Comparison of ENCODE assay signal across 11 cellular contexts in the genomic region with DNA sequence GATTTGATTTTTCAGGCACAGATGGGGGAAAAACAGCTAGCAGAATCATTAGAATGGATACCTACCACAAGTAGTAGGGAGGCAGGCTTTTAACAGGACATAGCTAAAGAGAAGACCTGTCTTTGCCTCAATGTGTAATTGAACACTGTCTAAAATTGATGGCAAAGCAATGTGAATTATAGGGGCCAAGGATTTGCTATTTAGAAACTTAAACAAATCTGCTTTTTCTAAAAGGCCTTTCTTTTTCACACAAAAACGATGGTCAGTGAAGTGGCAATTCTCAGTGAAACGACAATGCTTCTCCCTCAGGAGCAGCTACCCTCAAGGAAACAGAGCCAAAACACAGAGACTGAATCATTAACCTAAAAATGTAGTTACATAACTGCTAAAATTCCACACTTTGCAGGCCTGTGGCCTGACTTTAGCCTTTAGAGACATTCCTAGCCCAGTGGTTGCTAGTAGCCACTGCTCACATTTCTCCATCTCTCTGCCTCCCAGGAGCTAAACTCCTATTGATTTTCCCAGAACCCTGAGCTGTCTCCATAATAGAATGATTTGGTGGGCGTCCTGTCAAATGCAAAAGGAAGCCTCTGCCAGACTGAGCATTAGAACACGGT.
DNase-seq lines count a peak whose midpoint lies in the region; ATAC-seq and TF ChIP-seq lines count a peak whose summit lies in the region.
"Had no signal": no experiment of that assay in that cellular context is flagged by ENCODE, and none has a peak within 500 bp of the region (broad histone marks: within the 10 kb centered on the region; RNA-seq: fewer than 3 reads in every experiment).

No MANE protein-coding gene starts in this region.

- CTCF ChIA-PET in GM10248 (lab: Yijun Ruan, JAX) = interaction anchor here (0.9 kb wide), 1 partner anchor 11 kb away, joined by 3 read pairs; no protein-coding TSS in a partner anchor
- CTCF ChIA-PET in CD8-positive, alpha-beta T cell (lab: Charles Lee) = interaction anchor here (1.1 kb wide), 1 partner anchor 855 kb away, joined by 3 read pairs; no protein-coding TSS in a partner anchor

- H3K9me3 ChIP-seq in Loucy (ENCODE audit: insufficient read depth, low read depth, low read length) (no peaks in the 10 kb centered on the region), endodermal cell (ENCODE audit: control insufficient read depth, low read length) (no peaks in the 10 kb centered on the region), upper lobe of left lung (peaks cover 0 to under 1% (median 0%) of the 10 kb centered on the region in 4 donors)
- no peaks in the 10 kb centered on the region for H3K9me3 ChIP-seq in CD8-positive, alpha-beta T cell (ENCODE audit: low read length)

- no peaks in the 10 kb centered on the region for H3K36me3 Mint-ChIP-seq in endodermal cell (ENCODE audit: low read depth)
- H3K36me3 Mint-ChIP-seq in CD8-positive, alpha-beta T cell = no peaks in the 10 kb centered on the region

- H4K20me1 ChIP-seq in Loucy (ENCODE audit: insufficient read depth, low read length, poor library complexity, severe bottlenecking) = no peaks in the 10 kb centered on the region

- H3K27ac Mint-ChIP-seq in endodermal cell = no peak overlapping the region
- H3K27ac Mint-ChIP-seq in CD8-positive, alpha-beta T cell = no peak overlapping the region
- H3K27ac Mint-ChIP-seq: activated CD4-positive, alpha-beta T cell treated with anti-CD3 and anti-CD28 coated beads, Interleukin-2, amount 10 ng/mL, durations not matched to agents 24 days and 14 days had no signal

- H3K4me3 ChIP-seq in Loucy (ENCODE audit: low read length, poor library complexity, severe bottlenecking) (no peak overlapping the region), endodermal cell (ENCODE audit: low read length) (no peak overlapping the region), mesendoderm (ENCODE audit: low read length) (no peak overlapping the region), upper lobe of left lung (no peak overlapping the region)
- H3K4me3 ChIP-seq in CD8-positive, alpha-beta T cell (ENCODE audit: low read depth, low read length) = no peak overlapping the region

- no peak overlapping the region for H2BK120ac ChIP-seq in mesendoderm (ENCODE audit: low read depth, low read length)

- no peak overlapping the region for H3K4me3 Mint-ChIP-seq in endodermal cell
- no peak overlapping the region for H3K4me3 Mint-ChIP-seq in CD8-positive, alpha-beta T cell
- H3K4me3 Mint-ChIP-seq: activated CD4-positive, alpha-beta T cell treated with anti-CD3 and anti-CD28 coated beads, Interleukin-2, amount 10 ng/mL, durations not matched to agents 24 days and 14 days had no signal

- H3K9ac ChIP-seq in Loucy (ENCODE audit: low read depth, low read length, poor library complexity, severe bottlenecking) (no peak overlapping the region), endodermal cell (ENCODE audit: extremely low read depth, low read length, poor library complexity, severe bottlenecking) (no peak overlapping the region), mesendoderm (ENCODE audit: low read length) (no peak overlapping the region)

- no peak overlapping the region for H2AK5ac ChIP-seq in mesendoderm (ENCODE audit: low read length)

- H3K9me3 Mint-ChIP-seq in endodermal cell = no peaks in the 10 kb centered on the region
- peaks cover 3% of the 10 kb centered on the region for H3K9me3 Mint-ChIP-seq in CD8-positive, alpha-beta T cell

- H3K27ac ChIP-seq in endodermal cell (ENCODE audit: low read depth, low read length) (peak overlapping the region; percentile 66), mesendoderm (ENCODE audit: low read depth, low read length) (no peak overlapping the region), upper lobe of left lung (peak overlapping the region in 3 of 4 donors; percentile 44 to 71 (median 68))
- no peak overlapping the region for H3K27ac ChIP-seq in CD8-positive, alpha-beta T cell (ENCODE audit: low read depth, low read length)
- H3K27ac ChIP-seq: foreskin keratinocyte had no signal

- no peak overlapping the region for H3K4me2 ChIP-seq in Loucy (ENCODE audit: low read depth, low read length, poor library complexity, severe bottlenecking)
- H3K4me2 ChIP-seq in mesendoderm (ENCODE audit: low read length) = no peak overlapping the region

- POLR2A ChIA-PET in GM10248 (lab: Yijun Ruan, JAX) = no interaction called here
- POLR2A ChIA-PET in CD8-positive, alpha-beta T cell (lab: Charles Lee) = interaction anchor here (0.9 kb wide), 1 partner anchor 23 kb away, joined by 3 read pairs; no protein-coding TSS in a partner anchor

- peaks cover 2% of the 10 kb centered on the region for H3K4me1 Mint-ChIP-seq in endodermal cell
- H3K4me1 Mint-ChIP-seq in CD8-positive, alpha-beta T cell (ENCODE audit: low read depth) = no peaks in the 10 kb centered on the region
- H3K4me1 Mint-ChIP-seq: activated CD4-positive, alpha-beta T cell treated with anti-CD3 and anti-CD28 coated beads, Interleukin-2, amount 10 ng/mL, durations not matched to agents 24 days and 14 days had no signal

- H3K27me3 Mint-ChIP-seq in endodermal cell (ENCODE audit: insufficient read depth) = no peaks in the 10 kb centered on the region
- H3K27me3 Mint-ChIP-seq in CD8-positive, alpha-beta T cell (ENCODE audit: low read depth) = no peaks in the 10 kb centered on the region
- H3K27me3 Mint-ChIP-seq: activated CD4-positive, alpha-beta T cell treated with anti-CD3 and anti-CD28 coated beads, Interleukin-2, amount 10 ng/mL, durations not matched to agents 24 days and 14 days had no signal

- TF ChIP-seq EP300 in upper lobe of left lung (IDR thresholded peaks at IDR 0.05) = no peak

- no peak overlapping the region for H3K23ac ChIP-seq in mesendoderm (ENCODE audit: low read length)

- peak overlapping the region; percentile 75 for H3K18ac ChIP-seq in mesendoderm (ENCODE audit: low read length)

- H3K27me3 ChIP-seq in Loucy (ENCODE audit: insufficient read depth, low read length, poor library complexity, severe bottlenecking) (no peaks in the 10 kb centered on the region), endodermal cell (ENCODE audit: control insufficient read depth, insufficient read depth, low read length, poor library complexity, severe bottlenecking) (no peaks in the 10 kb centered on the region), mesendoderm (ENCODE audit: insufficient read depth, low read length, poor library complexity) (no peaks in the 10 kb centered on the region), upper lobe of left lung (no peaks in the 10 kb centered on the region)
- no peaks in the 10 kb centered on the region for H3K27me3 ChIP-seq in CD8-positive, alpha-beta T cell (ENCODE audit: insufficient read depth, low read length)
- H3K27me3 ChIP-seq: foreskin keratinocyte had no signal

- no peak overlapping the region for H4K5ac ChIP-seq in mesendoderm (ENCODE audit: low read length)

- no peak overlapping the region for H2BK5ac ChIP-seq in mesendoderm (ENCODE audit: low read length)

- H3K4ac ChIP-seq in mesendoderm (ENCODE audit: low read depth, low read length) = no peak overlapping the region

- no peak overlapping the region for H2BK15ac ChIP-seq in mesendoderm (replicated peaks; ENCODE audit: low read depth)

- 66 to 75% methylated on average over 2 to 4 of the region's 4 CpGs for WGBS in endodermal cell (ENCODE audit: insufficient coverage in 1 of 2, insufficient read length in 1 of 2), 2 experiments
- no CpG with 5 or more reads among the region's 4 CpGs for WGBS in mesendoderm (ENCODE audit: extremely low coverage, insufficient coverage, low lambda C conversion rate)
- 70 to 71% methylated on average over 4 of the region's 4 CpGs for WGBS in upper lobe of left lung, 2 donors

- peak; percentile 77 to 81 for ATAC-seq in upper lobe of left lung (ENCODE audit: low FRiP score in 2 of 2)
- no peak for ATAC-seq in CD8-positive, alpha-beta T cell
- ATAC-seq: foreskin keratinocyte had no signal

- no peaks in the 10 kb centered on the region for H3K79me1 ChIP-seq in mesendoderm (ENCODE audit: low read length)

- no peaks in the 10 kb centered on the region for H3F3A ChIP-seq in Loucy (ENCODE audit: low read depth)

- no peaks in the 10 kb centered on the region for H3K79me2 ChIP-seq in Loucy (ENCODE audit: insufficient read depth, low read length)
- H3K79me2 ChIP-seq in mesendoderm (ENCODE audit: control insufficient read depth, insufficient read depth, low read length) = no peaks in the 10 kb centered on the region

- peak; percentile 54 for DNase-seq in endodermal cell
- DNase-seq in mesendoderm = peak; percentile 77
- no peak for DNase-seq in upper lobe of left lung
- no peak for DNase-seq in GM10248 (ENCODE audit: extremely low spot score)
- no peak for DNase-seq in CD8-positive, alpha-beta T cell
- DNase-seq in NAMALWA (ENCODE audit: low spot score) = no peak
- no peak for DNase-seq in DMS 273 treated with DMSO at 0.1 percent for 48 hours (lab: John Stamatoyannopoulos, UW)
- DNase-seq: activated CD4-positive, alpha-beta T cell treated with anti-CD3 and anti-CD28 coated beads, Interleukin-2, amount 10 ng/mL, durations not matched to agents 24 days and 14 days; Karpas-422 had no signal

- H4K8ac ChIP-seq in mesendoderm (ENCODE audit: low read depth, low read length) = no peak overlapping the region

- TF ChIP-seq POLR2A in upper lobe of left lung (IDR thresholded peaks at IDR 0.05) = no peak

- intact Hi-C loops in CD8-positive, alpha-beta T cell (cut with DNase I, micrococcal nuclease) = no loop called here

- no peaks in the 10 kb centered on the region for H3K4me1 ChIP-seq in Loucy (ENCODE audit: insufficient read depth, low read length, poor library complexity, severe bottlenecking)
- no peaks in the 10 kb centered on the region for H3K4me1 ChIP-seq in endodermal cell (ENCODE audit: control insufficient read depth, insufficient read depth, low read length)
- no peaks in the 10 kb centered on the region for H3K4me1 ChIP-seq in mesendoderm (ENCODE audit: control insufficient read depth, low read depth, low read length)
- peaks cover 0 to 20% (median 13%) of the 10 kb centered on the region in 4 donors for H3K4me1 ChIP-seq in upper lobe of left lung
- H3K4me1 ChIP-seq in CD8-positive, alpha-beta T cell (ENCODE audit: insufficient read depth, low read length) = no peaks in the 10 kb centered on the region
- H3K4me1 ChIP-seq: foreskin keratinocyte had no signal

- H3K36me3 ChIP-seq in Loucy (ENCODE audit: insufficient read depth, low read length) (no peaks in the 10 kb centered on the region), endodermal cell (ENCODE audit: control insufficient read depth, insufficient read depth, low read length) (no peaks in the 10 kb centered on the region), mesendoderm (ENCODE audit: control insufficient read depth, insufficient read depth, low read length) (no peaks in the 10 kb centered on the region), upper lobe of left lung (no peaks in the 10 kb centered on the region)
- H3K36me3 ChIP-seq in CD8-positive, alpha-beta T cell (ENCODE audit: insufficient read depth, low read length) = no peaks in the 10 kb centered on the region

- H3K9me2 ChIP-seq in Loucy (replicated peaks; ENCODE audit: low read depth, low read length) = no peaks in the 10 kb centered on the region

- H3K56ac ChIP-seq in mesendoderm (ENCODE audit: low read length) = no peak overlapping the region

- no peak for TF ChIP-seq CTCF in Loucy (conservative IDR thresholded peaks at IDR 0.05; ENCODE audit: low read length)
- no peak for TF ChIP-seq CTCF in endodermal cell (conservative IDR thresholded peaks at IDR 0.05)
- TF ChIP-seq CTCF in upper lobe of left lung (IDR thresholded peaks at IDR 0.05) = peak in 1 of 6 experiments; percentile 20
- no peak for TF ChIP-seq CTCF in GM10248 (IDR thresholded peaks at IDR 0.05; ENCODE audit: control extremely low read depth, extremely low read depth, low read depth, missing control alignments)
- no peak for TF ChIP-seq CTCF in CD8-positive, alpha-beta T cell (IDR thresholded peaks at IDR 0.05)

- peak overlapping the region; percentile 27; the same call in 1 of the 2 replicates for H2AFZ ChIP-seq in Loucy (ENCODE audit: low read length)

Comparison
In these comparisons a context has a peak if more than half of its experiments do, and no peak if none do; other contexts are left out.
1. DNase-seq: peak in endodermal cell (single experiment) and mesendoderm (single experiment); none in upper lobe of left lung (0 of 2), GM10248 (single experiment), CD8-positive, alpha-beta T cell (0 of 7), NAMALWA (single experiment) and DMS 273 treated with DMSO at 0.1 percent for 48 hours (single experiment).
2. H3K27ac ChIP-seq: peak in endodermal cell (single experiment) and upper lobe of left lung (3 of 4); none in mesendoderm (single experiment) and CD8-positive, alpha-beta T cell (single experiment).